In genomic region chr14:74954947-74955228, GRCh38 we compare ENCODE assay signal across 9 cellular contexts. TPM values are rescaled to one million over a fixed set of nuclear protein-coding genes. Genes with fewer than 3 reads are reported as not detected.
DNase-seq lines count a peak whose midpoint lies in the region; ATAC-seq, FAIRE-seq and TF ChIP-seq lines count a peak whose summit lies in the region.
"Had no signal": no experiment of that assay in that cellular context is flagged by ENCODE, and none has a peak within 500 bp of the region (broad histone marks: within the 10 kb centered on the region; RNA-seq: fewer than 3 reads in every experiment).

No MANE protein-coding gene starts in this region.

- H3K4me1 Mint-ChIP-seq in CD8-positive, alpha-beta T cell (ENCODE audit: low read depth): no peaks in the 10 kb centered on the region

- peaks cover 9% of the 10 kb centered on the region for H3K4me1 ChIP-seq in CD8-positive, alpha-beta T cell (ENCODE audit: insufficient read depth, low read length)
- H3K4me1 ChIP-seq in RWPE2 (ENCODE audit: insufficient read depth, poor library complexity, severe bottlenecking) (peaks cover 20% of the 10 kb centered on the region), pancreas (peaks cover 0 to 12% (median 11%) of the 10 kb centered on the region in 3 donors)

- no peak for DNase-seq in CD8-positive, alpha-beta T cell
- DNase-seq in RWPE2 (ENCODE audit: low spot score) (no peak), fibroblast of the aortic adventitia (ENCODE audit: low read depth) (no peak), pancreas (peak in 1 of 6 donors; percentile 67), glomerular visceral epithelial cell (ENCODE audit: extremely low spot score) (no peak), foreskin melanocyte (no peak)

- H3K4me3 Mint-ChIP-seq in CD8-positive, alpha-beta T cell: peak overlapping the region; percentile 47

- peak overlapping the region; percentile 50 for H3K4me3 ChIP-seq in CD8-positive, alpha-beta T cell (ENCODE audit: low read depth, low read length)
- H3K4me3 ChIP-seq in RWPE2 (ENCODE audit: severe bottlenecking) (peak overlapping the region; percentile 51), fibroblast of the aortic adventitia (ENCODE audit: low read depth, low read length) (peak overlapping the region; percentile 61), pancreas (peak overlapping the region in 3 of 4 donors; percentile 11 to 47 (median 45))

- H3K27me3 Mint-ChIP-seq in CD8-positive, alpha-beta T cell (ENCODE audit: low read depth): peaks cover 14% of the 10 kb centered on the region

- no peak overlapping the region for H3K27ac Mint-ChIP-seq in CD8-positive, alpha-beta T cell

- CTCF ChIA-PET in CD8-positive, alpha-beta T cell (lab: Charles Lee): no interaction called here

- TF ChIP-seq CTCF in CD8-positive, alpha-beta T cell (IDR thresholded peaks at IDR 0.05): no peak
- TF ChIP-seq CTCF in RWPE2 (IDR thresholded peaks at IDR 0.05; ENCODE audit: poor library complexity, severe bottlenecking): no peak
- TF ChIP-seq CTCF in fibroblast of the aortic adventitia (IDR thresholded peaks at IDR 0.05; ENCODE audit: insufficient read depth, low read length): no peak
- TF ChIP-seq CTCF in pancreas (IDR thresholded peaks at IDR 0.05): no peak

- no peaks in the 10 kb centered on the region for H3K9me3 ChIP-seq in CD8-positive, alpha-beta T cell (ENCODE audit: low read length)
- H3K9me3 ChIP-seq in RWPE2 (ENCODE audit: severe bottlenecking): no peaks in the 10 kb centered on the region
- no peaks in the 10 kb centered on the region for H3K9me3 ChIP-seq in pancreas

- WGBS in pancreas, 2 donors: 0 to 8% methylated on average over 3 of the region's 3 CpGs

- no peak for ATAC-seq in CD8-positive, alpha-beta T cell
- peak; percentile 3 for ATAC-seq in RWPE2 (ENCODE audit: low read depth)
- ATAC-seq in pancreas: no peak
- ATAC-seq in HG03457 (IDR thresholded peaks at IDR 0.05; ENCODE audit: unreplicated experiment): no peak
- ATAC-seq in GM21576 (IDR thresholded peaks at IDR 0.05; ENCODE audit: unreplicated experiment): no peak

- intact Hi-C loops in CD8-positive, alpha-beta T cell (cut with DNase I, micrococcal nuclease): loop anchor here in 1 of 2 experiments (2.0 kb wide), 1 partner anchor 48 kb away; the partner anchor contains the start of gene EIF2B2
- intact Hi-C loops in pancreas (cut with DNase I): no loop called here

- FAIRE-seq in pancreas (lab: Jason Lieb, UNC): no peak

- no peak overlapping the region for H3K27ac ChIP-seq in CD8-positive, alpha-beta T cell (ENCODE audit: low read depth, low read length)
- H3K27ac ChIP-seq in RWPE2 (ENCODE audit: poor library complexity, severe bottlenecking) (peak overlapping the region; percentile 23), pancreas (no peak overlapping the region)

- H3K27me3 ChIP-seq in CD8-positive, alpha-beta T cell (ENCODE audit: insufficient read depth, low read length): peaks cover 5% of the 10 kb centered on the region
- H3K27me3 ChIP-seq in RWPE2 (ENCODE audit: insufficient read depth, poor library complexity, severe bottlenecking) (no peaks in the 10 kb centered on the region), pancreas (no peaks in the 10 kb centered on the region)

- H3K9me3 Mint-ChIP-seq in CD8-positive, alpha-beta T cell: no peaks in the 10 kb centered on the region

- no peaks in the 10 kb centered on the region for H3K36me3 ChIP-seq in CD8-positive, alpha-beta T cell (ENCODE audit: insufficient read depth, low read length)
- H3K36me3 ChIP-seq in RWPE2 (ENCODE audit: low read depth) (peaks cover 33% of the 10 kb centered on the region), pancreas (no peaks in the 10 kb centered on the region)

- H3K36me3 Mint-ChIP-seq in CD8-positive, alpha-beta T cell: no peaks in the 10 kb centered on the region

- POLR2A ChIA-PET in CD8-positive, alpha-beta T cell (lab: Charles Lee): interaction anchor here (1.6 to 1.7 kb wide), 2 partner anchors 10 kb away, joined by 3 to 4 read pairs; no protein-coding TSS in a partner anchor

RNA-seq across cellular contexts. Expression of gene PGF, which starts 0.5 kb away (rescaled TPM):
- under 1 TPM in 1 of 2 experiments, not detected in 1; 0.44 TPM for total RNA-seq in CD8-positive, alpha-beta T cell
- 0.36 and 2.1 TPM in 2 replicates for total RNA-seq in fibroblast of the aortic adventitia (ENCODE audit: low replicate concordance)
- 1 to 10 TPM in 4 of 6 donors, under 1 TPM in 2; 0.73 to 4.7 (median 1.8) TPM for total RNA-seq in pancreas
- polyA plus RNA-seq in pancreas: 1 to 10 TPM; 1.5 to 1.8 TPM

RNA-seq across cellular contexts. Expression of gene RPS6KL1, which starts 31.8 kb away (rescaled TPM):
- total RNA-seq in CD8-positive, alpha-beta T cell: 10 to 100 TPM in 1 of 2 experiments, 1 to 10 TPM in 1; 8.9 to 10.8 TPM
- total RNA-seq in fibroblast of the aortic adventitia (ENCODE audit: low replicate concordance): 0.09 and 1.6 TPM in 2 replicates
- total RNA-seq in pancreas: 1 to 10 TPM; 4.0 to 7.7 (median 6.5) TPM
- polyA plus RNA-seq in pancreas: 10 to 100 TPM; 14.6 to 23.8 TPM
- total RNA-seq: HT1080 had no signal

RNA-seq across cellular contexts. Expression of gene EIF2B2, which starts 47.8 kb away (rescaled TPM):
- total RNA-seq in CD8-positive, alpha-beta T cell: 10 to 100 TPM; 19.8 to 20.6 TPM
- total RNA-seq in fibroblast of the aortic adventitia (ENCODE audit: low replicate concordance) (16.4 and 34.2 TPM in 2 replicates), pancreas (10 to 100 TPM; 11.2 to 22.1 (median 16.6) TPM)
- polyA plus RNA-seq in pancreas: 10 to 100 TPM; 12.4 to 19.0 TPM
